ENCODE assay signal across 10 cellular contexts in genomic region chr4:7861440-7861881, GRCh38.
DNase-seq lines count a peak whose midpoint lies in the region; ATAC-seq, FAIRE-seq and TF ChIP-seq lines count a peak whose summit lies in the region.
"Had no signal": no experiment of that assay in that cellular context is flagged by ENCODE, and none has a peak within 500 bp of the region (broad histone marks: within the 10 kb centered on the region; RNA-seq: fewer than 3 reads in every experiment).

No MANE protein-coding gene starts in this region.

- H3K27ac ChIP-seq in A549 (peak overlapping the region; percentile 88 to 90), iPS-20b (ENCODE audit: low read length) (no peak overlapping the region)
- H3K27ac ChIP-seq: C4-2B had no signal

- TF ChIP-seq RAD21 in A549 (conservative IDR thresholded peaks at IDR 0.05 in 1 of 2, IDR thresholded peaks at IDR 0.05 in 1 of 2), result no peak

- 0 out of 3 replicates have a peak overlapping the region, but pooled peaks have one; percentile 12 for H3K4me3 ChIP-seq in A549
- H3K4me3 ChIP-seq in iPS-20b (ENCODE audit: low read length), result peak overlapping the region; percentile 37; the same call in 1 of the 2 replicates

- no peaks in the 10 kb centered on the region for H3K36me3 ChIP-seq in iPS-20b (ENCODE audit: insufficient read depth, low read depth, low read length)

- DNase-seq in A549 (ENCODE audit: low read depth in 1 of 2, low spot score in 1 of 2) (peak in 1 of 2 experiments; percentile 77), HS-27A (ENCODE audit: low read depth) (peak; percentile 93), cerebellum (ENCODE audit: low spot score) (peak; percentile 30), NCI-H187 treated with DMSO at 0.1 percent for 48 hours (lab: John Stamatoyannopoulos, UW) (no peak), left colon (no peak), NCI-H524 (lab: John Stamatoyannopoulos, UW) (no peak)
- DNase-seq: naive thymus-derived CD8-positive, alpha-beta T cell had no signal

- POLR2A ChIA-PET in A549 (lab: Yijun Ruan, JAX), result no interaction called here

- TF ChIP-seq POLR2A in A549 (IDR thresholded peaks at IDR 0.05; ENCODE audit: low read length), result no peak

- TF ChIP-seq CTCF in A549 (IDR thresholded peaks at IDR 0.05), result no peak

- TF ChIP-seq EP300 in A549 (IDR thresholded peaks at IDR 0.05), result peak; percentile 66 to 89; a peak in 4 of 5 replicates

- intact Hi-C loops in left colon (cut with DNase I, micrococcal nuclease), result no loop called here

- H3K9me3 ChIP-seq in A549 (no peaks in the 10 kb centered on the region), iPS-20b (ENCODE audit: insufficient read depth, low read depth, low read length) (peaks cover 2% of the 10 kb centered on the region; the same call in 1 of the 2 replicates)

- H3K4me2 ChIP-seq in A549, result peak overlapping the region; percentile 75

- H3K9ac ChIP-seq in iPS-20b (ENCODE audit: low read depth, low read length), result peak overlapping the region; percentile 9; the same call in 1 of the 2 replicates

- WGBS in A549 (ENCODE audit: missing lambda C conversion rate), result 3% methylated on average over 6 of the region's 6 CpGs

- CTCF ChIA-PET in A549 (lab: Yijun Ruan, JAX), result interaction anchor here (6.6 kb wide), 1 partner anchor 57 kb away, joined by 39 read pairs; no protein-coding TSS in a partner anchor

- ATAC-seq in A549, result peak; percentile 65 to 83
- no peak for ATAC-seq in left colon
- no peak for ATAC-seq in GM18873 (IDR thresholded peaks at IDR 0.05; ENCODE audit: low FRiP score, unreplicated experiment)
- ATAC-seq: naive thymus-derived CD8-positive, alpha-beta T cell had no signal

- H3K27me3 ChIP-seq in iPS-20b (ENCODE audit: insufficient read depth, low read length), result no peaks in the 10 kb centered on the region

- FAIRE-seq in A549 (lab: Jason Lieb, UNC), result no peak

- peaks cover 82% of the 10 kb centered on the region for H3K4me1 ChIP-seq in A549
- peaks cover 22% of the 10 kb centered on the region for H3K4me1 ChIP-seq in iPS-20b (ENCODE audit: insufficient read depth, low read length)

TF ChIP-seq in A549, 52 proteins besides CTCF, POLR2A, EP300 and RAD21 (continues in another document):
- TF ChIP-seq RCOR1 (IDR thresholded peaks at IDR 0.05; ENCODE audit: low read depth, low read length) (no peak), EHF (CRISPR knock-in tag; IDR thresholded peaks at IDR 0.05) (no peak), NFE2L2 (conservative IDR thresholded peaks at IDR 0.05; ENCODE audit: low read length) (no peak), MAFK (IDR thresholded peaks at IDR 0.05; ENCODE audit: partially characterized antibody) (no peak), JUN (IDR thresholded peaks at IDR 0.05) (peak; percentile 68 to 69; a peak in 3 of 5 replicates), HEYL (CRISPR knock-in tag; IDR thresholded peaks at IDR 0.05) (no peak), ZSCAN20 (CRISPR knock-in tag; IDR thresholded peaks at IDR 0.05) (no peak), NPAS2 (CRISPR knock-in tag; IDR thresholded peaks at IDR 0.05; ENCODE audit: borderline replicate concordance) (no peak), ELK1 (IDR thresholded peaks at IDR 0.05; ENCODE audit: low read depth, low read length) (no peak), HDAC2 (IDR thresholded peaks at IDR 0.05) (no peak), ZFP36 (IDR thresholded peaks at IDR 0.05; ENCODE audit: borderline replicate concordance, partially characterized antibody) (no peak), GATA3 (IDR thresholded peaks at IDR 0.05; ENCODE audit: borderline replicate concordance) (peak; percentile 90), HOXB13 (CRISPR knock-in tag; IDR thresholded peaks at IDR 0.05; ENCODE audit: low read depth) (no peak), CHD2 (IDR thresholded peaks at IDR 0.05; ENCODE audit: low read length, partially characterized antibody) (no peak), FOSB (CRISPR knock-in tag; IDR thresholded peaks at IDR 0.05) (no peak), EHMT2 (IDR thresholded peaks at IDR 0.05; ENCODE audit: low read depth) (no peak), CEBPB (IDR thresholded peaks at IDR 0.05) (peak in 1 of 2 experiments; percentile 54; a peak in 2 of 4 replicates), FOSL2 (IDR thresholded peaks at IDR 0.05) (peak; percentile 28; the same call in 1 of the 2 replicates), FOSL2 (CRISPR knock-in tag; IDR thresholded peaks at IDR 0.05) (peak; percentile 2; the same call in 1 of the 2 replicates), CHD4 (IDR thresholded peaks at IDR 0.05; ENCODE audit: borderline replicate concordance) (no peak), CBX2 (IDR thresholded peaks at IDR 0.05; ENCODE audit: borderline replicate concordance, low read depth) (no peak), ATOH8 (CRISPR knock-in tag; IDR thresholded peaks at IDR 0.05; ENCODE audit: low read depth) (no peak), KDM1A (IDR thresholded peaks at IDR 0.05; ENCODE audit: low read depth) (no peak), BHLHE40 (IDR thresholded peaks at IDR 0.05; ENCODE audit: low read depth, low read length) (no peak), TP53 (CRISPR knock-in tag; IDR thresholded peaks at IDR 0.05) (no peak), NR3C1 (IDR thresholded peaks at IDR 0.05) (no peak), CBX8 (IDR thresholded peaks at IDR 0.05) (no peak), PBX3 (IDR thresholded peaks at IDR 0.05) (peak; percentile 59), PHF8 (IDR thresholded peaks at IDR 0.05; ENCODE audit: borderline replicate concordance, low read depth) (no peak)
- TF ChIP-seq, protein P1, sequence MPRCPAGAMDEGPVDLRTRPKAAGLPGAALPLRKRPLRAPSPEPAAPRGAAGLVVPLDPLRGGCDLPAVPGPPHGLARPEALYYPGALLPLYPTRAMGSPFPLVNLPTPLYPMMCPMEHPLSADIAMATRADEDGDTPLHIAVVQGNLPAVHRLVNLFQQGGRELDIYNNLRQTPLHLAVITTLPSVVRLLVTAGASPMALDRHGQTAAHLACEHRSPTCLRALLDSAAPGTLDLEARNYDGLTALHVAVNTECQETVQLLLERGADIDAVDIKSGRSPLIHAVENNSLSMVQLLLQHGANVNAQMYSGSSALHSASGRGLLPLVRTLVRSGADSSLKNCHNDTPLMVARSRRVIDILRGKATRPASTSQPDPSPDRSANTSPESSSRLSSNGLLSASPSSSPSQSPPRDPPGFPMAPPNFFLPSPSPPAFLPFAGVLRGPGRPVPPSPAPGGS (IDR thresholded peaks at IDR 0.05), result no peak
- TF ChIP-seq, protein P2, sequence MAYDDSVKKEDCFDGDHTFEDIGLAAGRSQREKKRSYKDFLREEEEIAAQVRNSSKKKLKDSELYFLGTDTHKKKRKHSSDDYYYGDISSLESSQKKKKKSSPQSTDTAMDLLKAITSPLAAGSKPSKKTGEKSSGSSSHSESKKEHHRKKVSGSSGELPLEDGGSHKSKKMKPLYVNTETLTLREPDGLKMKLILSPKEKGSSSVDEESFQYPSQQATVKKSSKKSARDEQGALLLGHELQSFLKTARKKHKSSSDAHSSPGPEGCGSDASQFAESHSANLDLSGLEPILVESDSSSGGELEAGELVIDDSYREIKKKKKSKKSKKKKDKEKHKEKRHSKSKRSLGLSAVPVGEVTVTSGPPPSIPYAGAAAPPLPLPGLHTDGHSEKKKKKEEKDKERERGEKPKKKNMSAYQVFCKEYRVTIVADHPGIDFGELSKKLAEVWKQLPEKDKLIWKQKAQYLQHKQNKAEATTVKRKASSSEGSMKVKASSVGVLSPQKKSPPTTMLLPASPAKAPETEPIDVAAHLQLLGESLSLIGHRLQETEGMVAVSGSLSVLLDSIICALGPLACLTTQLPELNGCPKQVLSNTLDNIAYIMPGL (CRISPR knock-in tag; IDR thresholded peaks at IDR 0.05; ENCODE audit: borderline replicate concordance), result no peak
- TF ChIP-seq, protein P3, sequence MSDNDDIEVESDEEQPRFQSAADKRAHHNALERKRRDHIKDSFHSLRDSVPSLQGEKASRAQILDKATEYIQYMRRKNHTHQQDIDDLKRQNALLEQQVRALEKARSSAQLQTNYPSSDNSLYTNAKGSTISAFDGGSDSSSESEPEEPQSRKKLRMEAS (IDR thresholded peaks at IDR 0.05), result peak; percentile 71
- TF ChIP-seq, protein P4, sequence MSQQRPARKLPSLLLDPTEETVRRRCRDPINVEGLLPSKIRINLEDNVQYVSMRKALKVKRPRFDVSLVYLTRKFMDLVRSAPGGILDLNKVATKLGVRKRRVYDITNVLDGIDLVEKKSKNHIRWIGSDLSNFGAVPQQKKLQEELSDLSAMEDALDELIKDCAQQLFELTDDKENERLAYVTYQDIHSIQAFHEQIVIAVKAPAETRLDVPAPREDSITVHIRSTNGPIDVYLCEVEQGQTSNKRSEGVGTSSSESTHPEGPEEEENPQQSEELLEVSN (IDR thresholded peaks at IDR 0.05; ENCODE audit: borderline replicate concordance, low read depth), result no peak; the same call in 1 of the 2 replicates

Comparison
In these comparisons a context has a peak if more than half of its experiments do, and no peak if none do; other contexts are left out.
1. ATAC-seq: peak in A549 (2 of 2); none in left colon (single experiment) and GM18873 (single experiment).
2. DNase-seq: peak in HS-27A (single experiment) and cerebellum (single experiment); none in NCI-H187 treated with DMSO at 0.1 percent for 48 hours (single experiment), left colon (0 of 2) and NCI-H524 (0 of 2).